In genomic region chr5:141824717-141825116, GRCh38 we compare ENCODE assay signal across 26 cellular contexts. TPM values are rescaled to one million over a fixed set of nuclear protein-coding genes. Genes with fewer than 3 reads are reported as not detected.
"Had no signal": no experiment of that assay in that cellular context is flagged by ENCODE, and none has a peak within 500 bp of the region (broad histone marks: within the 10 kb centered on the region; RNA-seq: fewer than 3 reads in every experiment).

No MANE protein-coding gene starts in this region.

- H3K4me1 Mint-ChIP-seq: activated CD4-positive, alpha-beta T cell treated with anti-CD3 and anti-CD28 coated beads, Interleukin-2, amount 10 ng/mL, durations not matched to agents 24 days and 14 days; activated naive CD4-positive, alpha-beta T cell treated with anti-CD3 and anti-CD28 coated beads, Interleukin-2, amount 50 U/mL, for 24 hours; naive B cell; stimulated activated effector memory CD8-positive, alpha-beta T cell treated with anti-CD3 and anti-CD28 coated beads, Interleukin-12 subunit alpha, Interleukin-12 subunit beta, amount 100 ng/mL, for 72 hours; stimulated activated naive CD8-positive, alpha-beta T cell treated with anti-CD3 and anti-CD28 coated beads, Interleukin-15, amount 100 ng/mL, for 72 hours; T-cell had no signal

- DNase-seq: activated CD4-positive, alpha-beta memory T cell treated with anti-CD3 and anti-CD28 coated beads, Interleukin-2, amount 10 ng/mL, durations not matched to agents 7 days and 5 days; activated CD4-positive, alpha-beta T cell treated with anti-CD3 and anti-CD28 coated beads, Interleukin-2, amount 10 ng/mL, durations not matched to agents 24 days and 14 days; activated gamma-delta T cell; cortex of kidney; effector CD4-positive, alpha-beta T cell; erythroblast; foreskin fibroblast; heart right ventricle; lower lobe of right lung; mesendoderm; naive B cell; right cardiac atrium; stimulated activated CD4-positive, alpha-beta T cell treated with anti-CD3 and anti-CD28 coated beads, Interleukin-2, amount 100 ng/mL, for 24 hours; stimulated activated naive CD8-positive, alpha-beta T cell treated with anti-CD3 and anti-CD28 coated beads, Interleukin-15, amount 100 ng/mL, for 72 hours; T-cell; testis had no signal

- H3K9me3 Mint-ChIP-seq: activated CD4-positive, alpha-beta memory T cell treated with anti-CD3 and anti-CD28 coated beads, Interleukin-2, amount 10 ng/mL, durations not matched to agents 7 days and 5 days; activated CD4-positive, alpha-beta T cell treated with anti-CD3 and anti-CD28 coated beads, Interleukin-2, amount 10 ng/mL, durations not matched to agents 24 days and 14 days; activated naive CD4-positive, alpha-beta T cell treated with anti-CD3 and anti-CD28 coated beads, Interleukin-2, amount 50 U/mL, for 24 hours; naive B cell; stimulated activated effector memory CD8-positive, alpha-beta T cell treated with anti-CD3 and anti-CD28 coated beads, Interleukin-12 subunit alpha, Interleukin-12 subunit beta, amount 100 ng/mL, for 72 hours; stimulated activated naive CD8-positive, alpha-beta T cell treated with anti-CD3 and anti-CD28 coated beads, Interleukin-15, amount 100 ng/mL, for 72 hours; T-cell; T-helper 2 cell treated with Interferon-gamma antibody and Interleukin-4, amounts not matched to agents 5 μg/mL and 100 μg/mL, for 36 hours had no signal

- H3K27ac Mint-ChIP-seq: activated CD4-positive, alpha-beta memory T cell treated with anti-CD3 and anti-CD28 coated beads, Interleukin-2, amount 10 ng/mL, durations not matched to agents 7 days and 5 days; activated CD4-positive, alpha-beta T cell treated with anti-CD3 and anti-CD28 coated beads, Interleukin-2, amount 10 ng/mL, durations not matched to agents 24 days and 14 days; activated naive CD4-positive, alpha-beta T cell treated with anti-CD3 and anti-CD28 coated beads, Interleukin-2, amount 50 U/mL, for 24 hours; stimulated activated effector memory CD8-positive, alpha-beta T cell treated with anti-CD3 and anti-CD28 coated beads, Interleukin-12 subunit alpha, Interleukin-12 subunit beta, amount 100 ng/mL, for 72 hours; stimulated activated naive CD8-positive, alpha-beta T cell treated with anti-CD3 and anti-CD28 coated beads, Interleukin-15, amount 100 ng/mL, for 72 hours; T-cell; T-helper 2 cell treated with Interferon-gamma antibody and Interleukin-4, amounts not matched to agents 5 μg/mL and 100 μg/mL, for 36 hours had no signal

- H3K4me3 ChIP-seq: ascending aorta, breast epithelium, heart right ventricle, lower lobe of right lung, skin epidermis, testis had no signal

- ATAC-seq: heart right ventricle; left lobe of liver; lower lobe of right lung; right cardiac atrium; SK-N-SH treated with all-trans-retinoic acid at 6 μM for 48 hours; stimulated activated effector memory CD8-positive, alpha-beta T cell treated with anti-CD3 and anti-CD28 coated beads, Interleukin-12 subunit alpha, Interleukin-12 subunit beta, amount 100 ng/mL, for 72 hours; stimulated activated naive CD8-positive, alpha-beta T cell treated with anti-CD3 and anti-CD28 coated beads, Interleukin-15, amount 100 ng/mL, for 72 hours; T-cell had no signal

- H3K9me3 ChIP-seq: ascending aorta, breast epithelium, heart right ventricle, lower lobe of right lung, testis had no signal

- H3K79me2 ChIP-seq: parathyroid adenoma had no signal

- H3K27me3 ChIP-seq: ascending aorta, breast epithelium, testis had no signal

- H3K9ac ChIP-seq: parathyroid adenoma had no signal

- H3K4me3 Mint-ChIP-seq: activated CD4-positive, alpha-beta memory T cell treated with anti-CD3 and anti-CD28 coated beads, Interleukin-2, amount 10 ng/mL, durations not matched to agents 7 days and 5 days; activated CD4-positive, alpha-beta T cell treated with anti-CD3 and anti-CD28 coated beads, Interleukin-2, amount 10 ng/mL, durations not matched to agents 24 days and 14 days; activated naive CD4-positive, alpha-beta T cell treated with anti-CD3 and anti-CD28 coated beads, Interleukin-2, amount 50 U/mL, for 24 hours; stimulated activated effector memory CD8-positive, alpha-beta T cell treated with anti-CD3 and anti-CD28 coated beads, Interleukin-12 subunit alpha, Interleukin-12 subunit beta, amount 100 ng/mL, for 72 hours; stimulated activated naive CD8-positive, alpha-beta T cell treated with anti-CD3 and anti-CD28 coated beads, Interleukin-15, amount 100 ng/mL, for 72 hours; T-cell; T-helper 2 cell treated with Interferon-gamma antibody and Interleukin-4, amounts not matched to agents 5 μg/mL and 100 μg/mL, for 36 hours had no signal

- H3K36me3 Mint-ChIP-seq: activated naive CD4-positive, alpha-beta T cell treated with anti-CD3 and anti-CD28 coated beads, Interleukin-2, amount 50 U/mL, for 24 hours; naive B cell; stimulated activated effector memory CD8-positive, alpha-beta T cell treated with anti-CD3 and anti-CD28 coated beads, Interleukin-12 subunit alpha, Interleukin-12 subunit beta, amount 100 ng/mL, for 72 hours; T-cell had no signal

- H2AFZ ChIP-seq: parathyroid adenoma had no signal

- H3K4me1 ChIP-seq: ascending aorta, breast epithelium, testis had no signal

- H3K36me3 ChIP-seq: ascending aorta, breast epithelium, heart right ventricle, lower lobe of right lung had no signal

- H3K27ac ChIP-seq: ascending aorta, parathyroid adenoma, testis, VCaP had no signal

RNA-seq across cellular contexts. Expression of gene PCDH1, which starts 53.5 kb away (rescaled TPM):
- total RNA-seq: activated CD4-positive, alpha-beta memory T cell treated with anti-CD3 and anti-CD28 coated beads, Interleukin-2, amount 10 ng/mL, durations not matched to agents 7 days and 5 days; activated CD4-positive, alpha-beta T cell treated with anti-CD3 and anti-CD28 coated beads, Interleukin-2, amount 10 ng/mL, durations not matched to agents 24 days and 14 days had no signal
